22 cellular contexts compared by ENCODE assay signal in the genomic region with DNA sequence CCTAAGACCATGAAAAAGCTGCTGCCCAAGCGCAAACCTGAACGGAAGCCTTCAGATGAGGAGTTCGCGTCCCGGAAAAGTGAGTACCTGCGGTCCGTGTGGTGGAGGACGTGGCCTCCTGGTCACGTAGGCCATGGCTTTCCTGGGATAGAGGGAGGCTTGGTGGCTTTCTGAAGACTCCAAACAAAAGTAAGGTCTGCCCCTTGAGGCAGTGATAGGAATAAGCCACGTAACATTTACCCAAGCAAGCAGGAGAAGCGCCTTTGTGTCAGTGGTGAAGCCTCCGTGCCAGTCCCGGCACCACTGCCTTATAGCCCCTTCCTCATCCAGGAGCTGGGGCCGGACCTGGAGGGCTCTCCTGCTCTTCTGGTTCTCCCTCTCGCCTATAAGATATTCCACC. TPM values are rescaled to one million over a fixed set of nuclear protein-coding genes. Genes with fewer than 3 reads are reported as not detected.
A peak's percentile ranks its signal among the peaks of the same experiment; 100 is the strongest.
DNase-seq lines count a peak whose midpoint lies in the region; ATAC-seq, FAIRE-seq and TF ChIP-seq lines count a peak whose summit lies in the region.
"Had no signal": no experiment of that assay in that cellular context is flagged by ENCODE, and none has a peak within 500 bp of the region (broad histone marks: within the 10 kb centered on the region; RNA-seq: fewer than 3 reads in every experiment).

No MANE protein-coding gene starts in this region.

- H4K20me1 ChIP-seq in HepG2 (ENCODE audit: insufficient read depth, low read length) (no peaks in the 10 kb centered on the region; the same call in 1 of the 2 replicates), GM23248 (ENCODE audit: insufficient read depth) (no peaks in the 10 kb centered on the region)

- peaks cover 17% of the 10 kb centered on the region for H3F3A ChIP-seq in GM23248 (ENCODE audit: insufficient read depth)

- CTCF ChIA-PET in HepG2 (lab: Yijun Ruan, JAX; ENCODE audit: low intra/inter-chr PET ratio, low total read pairs): no interaction called here
- CTCF ChIA-PET in RWPE1 (lab: Yijun Ruan, JAX): interaction anchor here (0.6 to 0.9 kb wide), 4 partner anchors 11 to 218 kb away, joined by 3 to 5 read pairs (median 4); no protein-coding TSS in a partner anchor

- TF ChIP-seq EP300 in HepG2 (IDR thresholded peaks at IDR 0.05; ENCODE audit: low read depth in 2 of 2, low read length in 2 of 2) (no peak), HepG2 (CRISPR knock-in tag; IDR thresholded peaks at IDR 0.05; ENCODE audit: borderline replicate concordance) (no peak)

- no peak overlapping the region for H3K4me2 ChIP-seq in HepG2 (ENCODE audit: low read depth, low read length)
- H3K4me2 ChIP-seq in GM23248 (ENCODE audit: unreplicated experiment): no peak overlapping the region
- H3K4me2 ChIP-seq: A549, KMS-11 had no signal

- FAIRE-seq in HepG2 (lab: Jason Lieb, UNC): no peak
- FAIRE-seq: A549, G401.6, GM12892, RCC 7860 had no signal

- H3K9me3 ChIP-seq in HepG2 (ENCODE audit: low read length) (no peaks in the 10 kb centered on the region), right lobe of liver (no peaks in the 10 kb centered on the region), GM23248 (ENCODE audit: low read depth) (no peaks in the 10 kb centered on the region)
- H3K9me3 ChIP-seq: A549, MG63 had no signal

- intact Hi-C loops in HepG2 (cut with micrococcal nuclease; ENCODE audit: unreplicated experiment): no loop called here
- intact Hi-C loops in right lobe of liver (cut with DNase I): no loop called here

- H3K36me3 ChIP-seq in HepG2 (replicated peaks in 1 of 2; ENCODE audit: control insufficient read depth in 1 of 2, insufficient read depth in 2 of 2, low read length in 2 of 2) (peaks cover 27 to 84% of the 10 kb centered on the region in 2 experiments), right lobe of liver (peaks cover 3 to 71% (median 30%) of the 10 kb centered on the region in 4 donors), GM23248 (ENCODE audit: low read depth) (peaks cover 14% of the 10 kb centered on the region; the same call in 1 of the 2 replicates)

- H2AFZ ChIP-seq in HepG2 (ENCODE audit: low read length) (no peak overlapping the region), GM23248 (no peak overlapping the region)

- no peak overlapping the region for H3K4me3 ChIP-seq in HepG2 (replicated peaks in 1 of 3; ENCODE audit: insufficient read depth in 1 of 3, low read depth in 2 of 3, low read length in 3 of 3)
- H3K4me3 ChIP-seq in right lobe of liver: no peak overlapping the region
- no peak overlapping the region for H3K4me3 ChIP-seq in GM23248
- H3K4me3 ChIP-seq: A549, MG63 had no signal

- WGBS in HepG2 (ENCODE audit: low lambda C conversion rate): 89% methylated on average over 11 of the region's 15 CpGs
- 91% methylated on average over 10 of the region's 15 CpGs for WGBS in right lobe of liver (ENCODE audit: insufficient coverage, low coverage, low lambda C conversion rate, missing lambda C conversion rate)
- 88 to 90% methylated on average over 15 of the region's 15 CpGs for WGBS in GM23248 (ENCODE audit: low coverage in 1 of 2, low lambda C conversion rate in 2 of 2, missing lambda C conversion rate in 2 of 2), 2 experiments

- no peaks in the 10 kb centered on the region for H3K27me3 ChIP-seq in HepG2 (ENCODE audit: control insufficient read depth in 1 of 2, insufficient read depth in 2 of 2, low read length in 2 of 2)
- H3K27me3 ChIP-seq in right lobe of liver: no peaks in the 10 kb centered on the region
- H3K27me3 ChIP-seq in foreskin keratinocyte: no peaks in the 10 kb centered on the region
- H3K27me3 ChIP-seq in GM23248 (replicated peaks; ENCODE audit: insufficient read depth): no peaks in the 10 kb centered on the region
- H3K27me3 ChIP-seq: MG63 had no signal

- H3K9ac ChIP-seq in HepG2 (ENCODE audit: insufficient read depth, low read depth, low read length) (no peak overlapping the region), GM23248 (no peak overlapping the region)
- H3K9ac ChIP-seq: KMS-11 had no signal

- BruUV-seq in HepG2 (replicated peaks; lab: Mats Ljungman, UMichigan): no TSS peak

- TF ChIP-seq CTCF in HepG2 (CRISPR knock-in tag; IDR thresholded peaks at IDR 0.05) (no peak), right lobe of liver (IDR thresholded peaks at IDR 0.05) (no peak), VCaP (conservative IDR thresholded peaks at IDR 0.05) (peak; percentile 71), foreskin keratinocyte (conservative IDR thresholded peaks at IDR 0.05) (peak; percentile 10), RWPE1 (conservative IDR thresholded peaks at IDR 0.05; ENCODE audit: low read depth) (no peak)

- TF ChIP-seq POLR2A in HepG2 (IDR thresholded peaks at IDR 0.05; ENCODE audit: insufficient read depth in 1 of 2, low read depth in 2 of 2, low read length in 2 of 2) (no peak), right lobe of liver (IDR thresholded peaks at IDR 0.05) (no peak)

- no peak for TF ChIP-seq RAD21 in HepG2 (CRISPR knock-in tag; IDR thresholded peaks at IDR 0.05)

- peak; percentile 27; the same call in 2 of the 3 replicates for ATAC-seq in HepG2
- ATAC-seq in right lobe of liver: no peak
- no peak for ATAC-seq in foreskin keratinocyte
- ATAC-seq in GM18858 (IDR thresholded peaks at IDR 0.05; ENCODE audit: unreplicated experiment): no peak

- in situ Hi-C loops in HepG2 (cut with HindIII; ENCODE audit: extremely low pct_ligation_motif_present, low pct_unique_long_range_greater_than_20kb) (no loop called here), GM23248 (cut with MboI) (no loop called here)

- H3K27ac ChIP-seq in HepG2 (ENCODE audit: extremely low read length, insufficient read depth, low read length) (no peak overlapping the region), right lobe of liver (no peak overlapping the region), VCaP (no peak overlapping the region), foreskin keratinocyte (no peak overlapping the region), RWPE1 (no peak overlapping the region), GM23248 (no peak overlapping the region)
- H3K27ac ChIP-seq: A549, KMS-11 had no signal

- H3K9me2 ChIP-seq in GM23248 (ENCODE audit: insufficient read depth): no peaks in the 10 kb centered on the region

- no peak for DNase-seq in HepG2 (ENCODE audit: low spot score)
- DNase-seq in right lobe of liver: no peak
- DNase-seq in foreskin keratinocyte: no peak
- DNase-seq in amygdala (lab: John Stamatoyannopoulos, UW): no peak
- no peak for DNase-seq in RWPE1 (ENCODE audit: low spot score)
- DNase-seq in GM23248: no peak
- DNase-seq: Calu3; CD4-positive, CD25-positive, alpha-beta regulatory T cell; DMS79; MG63; NCI-H1092 treated with DMSO at 0.1 percent for 48 hours; NCI-H1694; NCI-H446 treated with DMSO at 0.1 percent for 48 hours; NCI-H748 treated with DMSO at 0.1 percent for 48 hours; SIG-M5 had no signal

- H3K79me2 ChIP-seq in HepG2 (ENCODE audit: insufficient read depth, low read length): no peaks in the 10 kb centered on the region
- peaks cover 12% of the 10 kb centered on the region; the same call in 1 of the 2 replicates for H3K79me2 ChIP-seq in GM23248 (ENCODE audit: insufficient read depth)

- H3K4me1 ChIP-seq in HepG2 (ENCODE audit: insufficient read depth, low read length) (no peaks in the 10 kb centered on the region), right lobe of liver (peaks cover 0 to 13% (median 0%) of the 10 kb centered on the region in 4 donors), foreskin keratinocyte (peaks cover 12% of the 10 kb centered on the region), GM23248 (ENCODE audit: insufficient read depth) (peaks cover 15% of the 10 kb centered on the region)
- H3K4me1 ChIP-seq: A549 had no signal

- POLR2A ChIA-PET in HepG2 (lab: Yijun Ruan, JAX): no interaction called here
- POLR2A ChIA-PET in RWPE1 (lab: Yijun Ruan, JAX; ENCODE audit: low non-redundant PET): no interaction called here

TF ChIP-seq in HepG2, 621 proteins besides CTCF, POLR2A, EP300 and RAD21 (continues in another document):
- TF ChIP-seq ONECUT2 (CRISPR knock-in tag; IDR thresholded peaks at IDR 0.05) (no peak), MXD4 (CRISPR knock-in tag; IDR thresholded peaks at IDR 0.05) (no peak)

RNA-seq across cellular contexts. Expression of gene TEX29, which starts 34.3 kb away (rescaled TPM):
- total RNA-seq in HepG2 (2016; rRNA removed; fragmentation: Illumina TruSeq; extraction: Trizol) (0.22 TPM in 1 of 2 replicates, not detected in the other), right lobe of liver (under 1 TPM in 1 of 6 experiments, not detected in 5; 0.42 TPM), foreskin keratinocyte (not detected in 2 replicates)
- 0.71 TPM in 1 of 2 replicates, not detected in the other for total RNA-seq in HepG2 (2016; cell fraction: cytosol; rRNA removed; fragmentation: Illumina TruSeq; extraction: Trizol; ENCODE audit: low read depth)
- not detected in 2 replicates for total RNA-seq in HepG2 (2016; cell fraction: insoluble cytoplasmic fraction; rRNA removed; fragmentation: Illumina TruSeq; extraction: Trizol)
- total RNA-seq in HepG2 (2016; cell fraction: membrane; rRNA removed; fragmentation: Illumina TruSeq; extraction: Trizol): not detected in 2 replicates
- 1.2 TPM in 1 of 2 replicates, not detected in the other for total RNA-seq in HepG2 (2016; cell fraction: nucleus; rRNA removed; fragmentation: Illumina TruSeq; extraction: Trizol)
- polyA plus RNA-seq in HepG2 (2011; rRNA removed) (0.12 and 0.34 TPM in 2 replicates), foreskin keratinocyte (0.12 and 0.13 TPM in 2 replicates), GM23248 (2016; fragmentation: Nextera tagmentation; extraction: Ambion mirVana) (0.75 TPM in 1 of 2 replicates, not detected in the other)
- 0.10 and 0.12 TPM in 2 replicates for polyA plus RNA-seq in HepG2 (2011; cell fraction: cytosol; rRNA removed)
- 0.62 and 1.8 TPM in 2 replicates for polyA plus RNA-seq in HepG2 (2011; cell fraction: nucleus; rRNA removed)
- 0.40 and 1.1 TPM in 2 replicates for polyA plus RNA-seq in HepG2 (2012)
- polyA plus RNA-seq in HepG2 (2016; cell fraction: cytosol; fragmentation: Illumina TruSeq; extraction: Trizol; ENCODE audit: low read depth): 0.23 and 0.47 TPM in 2 replicates
- not detected in 2 replicates for polyA plus RNA-seq in HepG2 (2016; cell fraction: insoluble cytoplasmic fraction; fragmentation: Illumina TruSeq; extraction: Trizol; ENCODE audit: low read depth)
- polyA plus RNA-seq in HepG2 (2016; cell fraction: membrane; fragmentation: Illumina TruSeq; extraction: Trizol; ENCODE audit: low read depth): 0.26 TPM in 1 of 2 replicates, not detected in the other
- 0.83 and 1.0 TPM in 2 replicates for polyA plus RNA-seq in HepG2 (2016; cell fraction: nucleus; fragmentation: Illumina TruSeq; extraction: Trizol; ENCODE audit: insufficient read depth, low read depth)
- polyA minus RNA-seq in HepG2 (2011; rRNA and poly(A)+ RNA removed; ENCODE audit: low replicate concordance): not detected in 2 replicates
- polyA minus RNA-seq in HepG2 (2011; cell fraction: cytosol; rRNA and poly(A)+ RNA removed): not detected in 2 replicates
- polyA minus RNA-seq in HepG2 (2011; cell fraction: nucleus; rRNA and poly(A)+ RNA removed): not detected in 2 replicates
- not detected in 2 replicates for total RNA-seq in GM23248 (2014; rRNA removed; shearing (Covaris generic))
- total RNA-seq: Calu3; CD4-positive, CD25-positive, alpha-beta regulatory T cell had no signal
- polyA plus RNA-seq: CD4-positive, CD25-positive, alpha-beta regulatory T cell had no signal

Comparison
In these comparisons a context has a peak if more than half of its experiments do, and no peak if none do; other contexts are left out.
1. CTCF ChIP-seq: peak in VCaP (single experiment) and foreskin keratinocyte (single experiment); none in HepG2 (single experiment), right lobe of liver (0 of 4) and RWPE1 (single experiment).